In the genomic region with DNA sequence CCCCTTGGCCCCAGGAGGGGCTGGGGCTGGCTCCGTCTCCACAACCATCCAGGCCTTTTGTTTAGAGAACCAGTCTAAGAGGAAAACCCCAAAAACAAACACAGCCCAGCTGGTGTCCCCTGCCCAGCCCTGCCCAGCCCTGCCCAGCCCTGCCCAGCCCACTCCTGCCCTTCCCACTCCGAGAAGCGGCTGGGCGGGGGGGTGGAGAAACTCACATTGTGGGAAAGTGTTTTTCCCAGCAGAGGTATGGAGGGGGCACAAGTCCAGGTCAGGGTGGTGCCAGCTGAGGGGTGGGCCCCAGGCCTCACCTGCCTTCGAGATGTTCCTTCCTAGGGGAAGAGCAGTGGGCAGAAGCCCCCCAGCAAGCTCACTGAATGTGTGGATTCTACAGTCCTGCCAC, we compare ENCODE assay signal across 18 cellular contexts. TPM values are rescaled to one million over a fixed set of nuclear protein-coding genes. Genes with fewer than 3 reads are reported as not detected.
DNase-seq lines count a peak whose midpoint lies in the region; ATAC-seq and TF ChIP-seq lines count a peak whose summit lies in the region.
"Had no signal": no experiment of that assay in that cellular context is flagged by ENCODE, and none has a peak within 500 bp of the region (broad histone marks: within the 10 kb centered on the region; RNA-seq: fewer than 3 reads in every experiment).

No MANE protein-coding gene starts in this region.

- H3K4me1 Mint-ChIP-seq in activated naive CD4-positive, alpha-beta T cell treated with anti-CD3 and anti-CD28 coated beads, Interleukin-2, amount 50 U/mL, for 24 hours, result peaks cover 6% of the 10 kb centered on the region
- peaks cover 8% of the 10 kb centered on the region for H3K4me1 Mint-ChIP-seq in activated naive CD4-positive, alpha-beta T cell treated with anti-CD3 and anti-CD28 coated beads, Interleukin-2, amount 10 ng/mL, durations not matched to agents 7 days and 5 days
- H3K4me1 Mint-ChIP-seq in neural progenitor cell, result peaks cover 15% of the 10 kb centered on the region

- no peak for ATAC-seq in aorta (ENCODE audit: low FRiP score)

- H3K4me3 ChIP-seq in esophagus (ENCODE audit: low read depth in 1 of 2, low read length in 2 of 2), result no peak overlapping the region
- no peak overlapping the region for H3K4me3 ChIP-seq in neural progenitor cell
- no peak overlapping the region for H3K4me3 ChIP-seq in aorta (ENCODE audit: low read length in 2 of 2)

- no peak overlapping the region for H3K4me2 ChIP-seq in neural progenitor cell

- H3K27ac ChIP-seq in esophagus (ENCODE audit: low read depth in 2 of 2, low read length in 1 of 2), result peak overlapping the region; percentile 55 to 81
- no peak overlapping the region for H3K27ac ChIP-seq in neural progenitor cell
- no peak overlapping the region for H3K27ac ChIP-seq in aorta (ENCODE audit: low read depth in 1 of 2, low read length in 2 of 2)

- H3K79me2 ChIP-seq in neural progenitor cell (ENCODE audit: low read depth), result no peaks in the 10 kb centered on the region

- H3K9me3 ChIP-seq in esophagus (ENCODE audit: control insufficient read depth in 2 of 2, insufficient read depth in 1 of 2, low read depth in 1 of 2, low read length in 1 of 2), result no peaks in the 10 kb centered on the region
- no peaks in the 10 kb centered on the region for H3K9me3 ChIP-seq in neural progenitor cell (ENCODE audit: low read depth)
- H3K9me3 ChIP-seq in aorta (ENCODE audit: control insufficient read depth, low read length), result no peaks in the 10 kb centered on the region

- H3K4me1 ChIP-seq in esophagus (ENCODE audit: control insufficient read depth in 2 of 2, insufficient read depth in 2 of 2, low read length in 1 of 2), result peaks cover 2 to 24% of the 10 kb centered on the region in 2 donors
- peaks cover 8% of the 10 kb centered on the region for H3K4me1 ChIP-seq in neural progenitor cell
- H3K4me1 ChIP-seq in aorta (ENCODE audit: control insufficient read depth in 1 of 2, insufficient read depth in 2 of 2, low read length in 2 of 2), result no peaks in the 10 kb centered on the region

- no peak for TF ChIP-seq CTCF in neural progenitor cell (IDR thresholded peaks at IDR 0.05)

- H4K20me1 ChIP-seq in neural progenitor cell (ENCODE audit: low read depth), result no peaks in the 10 kb centered on the region

- H3K9me3 Mint-ChIP-seq in activated naive CD4-positive, alpha-beta T cell treated with anti-CD3 and anti-CD28 coated beads, Interleukin-2, amount 50 U/mL, for 24 hours, result no peaks in the 10 kb centered on the region
- H3K9me3 Mint-ChIP-seq in activated naive CD4-positive, alpha-beta T cell treated with anti-CD3 and anti-CD28 coated beads, Interleukin-2, amount 10 ng/mL, durations not matched to agents 7 days and 5 days, result no peaks in the 10 kb centered on the region
- no peaks in the 10 kb centered on the region for H3K9me3 Mint-ChIP-seq in neural progenitor cell
- H3K9me3 Mint-ChIP-seq: CD4-positive, alpha-beta memory T cell; H9; IgD-negative memory B cell had no signal

- CTCF ChIA-PET in activated naive CD4-positive, alpha-beta T cell treated with anti-CD3 and anti-CD28 coated beads, Interleukin-2, amount 10 ng/mL, durations not matched to agents 7 days and 5 days (lab: Charles Lee), result interaction anchor here (1.0 to 10.7 kb wide), 6 partner anchors 10 to 279 kb away, joined by 3 to 275 read pairs (median 8); partner anchors contain the start of genes FAM131C and FBXO42

- DNase-seq in activated naive CD4-positive, alpha-beta T cell treated with anti-CD3 and anti-CD28 coated beads, Interleukin-2, amount 10 ng/mL, durations not matched to agents 7 days and 5 days, result no peak
- DNase-seq in neural progenitor cell (ENCODE audit: low spot score), result no peak
- DNase-seq in aorta, result peak; percentile 37 to 62
- no peak for DNase-seq in NCI-H82 (lab: John Stamatoyannopoulos, UW)
- DNase-seq in stimulated activated CD8-positive, alpha-beta memory T cell treated with anti-CD3 and anti-CD28 coated beads, Interleukin-4, amount 100 ng/mL, for 48 hours, result no peak
- no peak for DNase-seq in activated CD4-positive, alpha-beta T cell treated with anti-CD3 and anti-CD28 coated beads, Interleukin-2, amount 50 U/mL, for 1 hour
- DNase-seq: CD4-positive, alpha-beta memory T cell; DND-41; H9; Kasumi-1; MM.1S; NCI-H1092 treated with DMSO at 0.1 percent for 48 hours; NCI-H510A treated with DMSO at 0.1 percent for 48 hours had no signal

- no peak overlapping the region for H3K9ac ChIP-seq in neural progenitor cell

- H3K36me3 ChIP-seq in esophagus (ENCODE audit: control insufficient read depth in 2 of 2, insufficient read depth in 2 of 2, low read length in 1 of 2), result no peaks in the 10 kb centered on the region
- H3K36me3 ChIP-seq in neural progenitor cell, result no peaks in the 10 kb centered on the region
- no peaks in the 10 kb centered on the region for H3K36me3 ChIP-seq in aorta (ENCODE audit: control insufficient read depth in 1 of 2, insufficient read depth in 2 of 2, low read length in 1 of 2)

- H3K27me3 ChIP-seq in esophagus (ENCODE audit: control insufficient read depth in 1 of 2, insufficient read depth in 2 of 2, low read length in 2 of 2) (no peaks in the 10 kb centered on the region), neural progenitor cell (no peaks in the 10 kb centered on the region), aorta (ENCODE audit: control insufficient read depth in 1 of 2, insufficient read depth in 2 of 2, low read length in 1 of 2) (no peaks in the 10 kb centered on the region)

- H3K36me3 Mint-ChIP-seq in activated naive CD4-positive, alpha-beta T cell treated with anti-CD3 and anti-CD28 coated beads, Interleukin-2, amount 50 U/mL, for 24 hours, result no peaks in the 10 kb centered on the region
- no peaks in the 10 kb centered on the region for H3K36me3 Mint-ChIP-seq in activated naive CD4-positive, alpha-beta T cell treated with anti-CD3 and anti-CD28 coated beads, Interleukin-2, amount 10 ng/mL, durations not matched to agents 7 days and 5 days
- H3K36me3 Mint-ChIP-seq in neural progenitor cell, result no peaks in the 10 kb centered on the region
- H3K36me3 Mint-ChIP-seq: CD4-positive, alpha-beta memory T cell; IgD-negative memory B cell had no signal

- intact Hi-C loops in aorta (cut with DNase I), result loop anchor here (5.0 kb wide), 2 partner anchors 159 to 279 kb away; no protein-coding TSS in a partner anchor

- H3K27me3 Mint-ChIP-seq in activated naive CD4-positive, alpha-beta T cell treated with anti-CD3 and anti-CD28 coated beads, Interleukin-2, amount 50 U/mL, for 24 hours, result no peaks in the 10 kb centered on the region
- H3K27me3 Mint-ChIP-seq in activated naive CD4-positive, alpha-beta T cell treated with anti-CD3 and anti-CD28 coated beads, Interleukin-2, amount 10 ng/mL, durations not matched to agents 7 days and 5 days, result peaks cover 21% of the 10 kb centered on the region
- peaks cover 14% of the 10 kb centered on the region for H3K27me3 Mint-ChIP-seq in neural progenitor cell (ENCODE audit: insufficient read depth, low read depth)
- H3K27me3 Mint-ChIP-seq: CD4-positive, alpha-beta memory T cell; IgD-negative memory B cell had no signal

- no peak overlapping the region for H3K4me3 Mint-ChIP-seq in activated naive CD4-positive, alpha-beta T cell treated with anti-CD3 and anti-CD28 coated beads, Interleukin-2, amount 50 U/mL, for 24 hours
- H3K4me3 Mint-ChIP-seq in activated naive CD4-positive, alpha-beta T cell treated with anti-CD3 and anti-CD28 coated beads, Interleukin-2, amount 10 ng/mL, durations not matched to agents 7 days and 5 days, result no peak overlapping the region
- peak overlapping the region; percentile 27 for H3K4me3 Mint-ChIP-seq in neural progenitor cell
- H3K4me3 Mint-ChIP-seq: H9, IgD-negative memory B cell had no signal

- H3F3A ChIP-seq in neural progenitor cell (ENCODE audit: low read depth), result no peaks in the 10 kb centered on the region

- WGBS in esophagus, 2 donors, result 53 to 68% methylated on average over 5 of the region's 5 CpGs
- WGBS in aorta, 2 donors, result 89 to 96% methylated on average over 5 of the region's 5 CpGs

- no peak overlapping the region for H2AFZ ChIP-seq in neural progenitor cell (replicated peaks)

- H3K27ac Mint-ChIP-seq in activated naive CD4-positive, alpha-beta T cell treated with anti-CD3 and anti-CD28 coated beads, Interleukin-2, amount 50 U/mL, for 24 hours, result peak overlapping the region; percentile 46
- no peak overlapping the region for H3K27ac Mint-ChIP-seq in activated naive CD4-positive, alpha-beta T cell treated with anti-CD3 and anti-CD28 coated beads, Interleukin-2, amount 10 ng/mL, durations not matched to agents 7 days and 5 days
- no peak overlapping the region for H3K27ac Mint-ChIP-seq in neural progenitor cell
- H3K27ac Mint-ChIP-seq: IgD-negative memory B cell had no signal

RNA-seq across cellular contexts. Expression of gene FAM131C, which starts 10.0 kb away (rescaled TPM):
- polyA plus RNA-seq in esophagus, result under 1 TPM; 0.38 to 0.45 TPM
- 0.13 and 2.6 TPM in 2 replicates for total RNA-seq in neural progenitor cell (ENCODE audit: low replicate concordance)
- total RNA-seq in aorta, result under 1 TPM in 1 of 2 donors, not detected in 1; 0.26 TPM
- polyA plus RNA-seq in aorta, result under 1 TPM in 1 of 2 donors, not detected in 1; 0.67 TPM
- total RNA-seq: CD4-positive, alpha-beta memory T cell; OCI-LY7; RPMI7951 had no signal
- polyA plus RNA-seq: IgD-negative memory B cell had no signal

RNA-seq across cellular contexts. Expression of gene CLCNKB, which starts 39.9 kb away (rescaled TPM):
- polyA plus RNA-seq in esophagus, result under 1 TPM in 1 of 2 donors, not detected in 1; 0.06 TPM
- 0.97 and 2.7 TPM in 2 replicates for total RNA-seq in neural progenitor cell (ENCODE audit: low replicate concordance)
- total RNA-seq in aorta, result under 1 TPM in 1 of 2 donors, not detected in 1; 0.39 TPM
- under 1 TPM; 0.23 to 0.38 TPM for polyA plus RNA-seq in aorta
- total RNA-seq: CD4-positive, alpha-beta memory T cell; OCI-LY7; RPMI7951 had no signal
- polyA plus RNA-seq: CD4-positive, alpha-beta memory T cell; IgD-negative memory B cell had no signal

Comparison
In these comparisons a context has a peak if more than half of its experiments do, and no peak if none do; other contexts are left out.
1. DNase-seq: peak in aorta (2 of 2); none in activated naive CD4-positive, alpha-beta T cell treated with anti-CD3 and anti-CD28 coated beads, Interleukin-2, amount 10 ng/mL, durations not matched to agents 7 days and 5 days (single experiment), neural progenitor cell (single experiment), NCI-H82 (single experiment), stimulated activated CD8-positive, alpha-beta memory T cell treated with anti-CD3 and anti-CD28 coated beads, Interleukin-4, amount 100 ng/mL, for 48 hours (single experiment) and activated CD4-positive, alpha-beta T cell treated with anti-CD3 and anti-CD28 coated beads, Interleukin-2, amount 50 U/mL, for 1 hour (single experiment).
2. H3K27ac ChIP-seq: peak in esophagus (2 of 2); none in neural progenitor cell (single experiment) and aorta (0 of 2).